15 cellular contexts compared by ENCODE assay signal in genomic region chr9:69936427-69936826, GRCh38.
DNase-seq lines count a peak whose midpoint lies in the region; ATAC-seq and TF ChIP-seq lines count a peak whose summit lies in the region.
"Had no signal": no experiment of that assay in that cellular context is flagged by ENCODE, and none has a peak within 500 bp of the region (broad histone marks: within the 10 kb centered on the region; RNA-seq: fewer than 3 reads in every experiment).

No MANE protein-coding gene starts in this region.

- no peak for TF ChIP-seq CTCF in choroid plexus epithelial cell (conservative IDR thresholded peaks at IDR 0.05; ENCODE audit: low read depth, low read length)

- peak; percentile 54 for DNase-seq in EL
- DNase-seq in NCI-H69 (lab: John Stamatoyannopoulos, UW): peak; percentile 16
- DNase-seq in choroid plexus epithelial cell (ENCODE audit: low read depth): peak; percentile 86
- peak; percentile 33 for DNase-seq in myocyte (ENCODE audit: low read depth)
- no peak for DNase-seq in putamen (ENCODE audit: low spot score)
- no peak for DNase-seq in sciatic nerve (ENCODE audit: low spot score)
- DNase-seq: activated B cell treated with CpG ODN at 0.5 μM for 24 hours; activated CD8-positive, alpha-beta memory T cell treated with anti-CD3 and anti-CD28 coated beads, Interleukin-2, amount 50 U/mL, for 4 hours; activated naive CD4-positive, alpha-beta T cell treated with anti-CD3 and anti-CD28 coated beads, Interleukin-2, amount 50 U/mL, for 16 hours; GDM1; NCI-H2081 treated with DMSO at 0.1 percent for 48 hours; stimulated activated naive B cell treated with anti-CD40 and anti-IgM and Interleukin-4, amounts not matched to agents 10 μg/mL and 1 μg/mL and 100 μg/mL, for 72 hours; upper lobe of right lung had no signal

- no peak for ATAC-seq in sciatic nerve
- ATAC-seq in HG02588 (IDR thresholded peaks at IDR 0.05; ENCODE audit: unreplicated experiment): no peak
- ATAC-seq: stimulated activated naive B cell treated with anti-CD40 and anti-IgM and Interleukin-4, amounts not matched to agents 10 μg/mL and 1 μg/mL and 100 μg/mL, for 72 hours; upper lobe of right lung had no signal

- intact Hi-C loops in sciatic nerve (cut with DNase I): no loop called here

- H3K4me3 ChIP-seq in choroid plexus epithelial cell (ENCODE audit: low read depth, low read length): no peak overlapping the region
- H3K4me3 ChIP-seq: lung, upper lobe of right lung had no signal

Comparison
In these comparisons a context has a peak if more than half of its experiments do, and no peak if none do; other contexts are left out.
1. DNase-seq: peak in EL (single experiment), NCI-H69 (single experiment), choroid plexus epithelial cell (single experiment) and myocyte (single experiment); none in putamen (single experiment) and sciatic nerve (single experiment).